Comparison of ENCODE assay signal across 12 cellular contexts in genomic region chr2:226754821-226755536, GRCh38. TPM values are rescaled to one million over a fixed set of nuclear protein-coding genes. Genes with fewer than 3 reads are reported as not detected.
DNase-seq lines count a peak whose midpoint lies in the region; ATAC-seq, FAIRE-seq and TF ChIP-seq lines count a peak whose summit lies in the region.
"Had no signal": no experiment of that assay in that cellular context is flagged by ENCODE, and none has a peak within 500 bp of the region (broad histone marks: within the 10 kb centered on the region; RNA-seq: fewer than 3 reads in every experiment).

No MANE protein-coding gene starts in this region.

- TF ChIP-seq CTCF in A549 (IDR thresholded peaks at IDR 0.05) = no peak
- no peak for TF ChIP-seq CTCF in IMR-90 (conservative IDR thresholded peaks at IDR 0.05; ENCODE audit: low read depth, low read length)
- TF ChIP-seq CTCF in neural progenitor cell (IDR thresholded peaks at IDR 0.05) = no peak
- TF ChIP-seq CTCF in tibial nerve (IDR thresholded peaks at IDR 0.05) = no peak

- peak overlapping the region; percentile 62; the same call in 1 of the 2 replicates for H4K5ac ChIP-seq in IMR-90 (ENCODE audit: low read depth, low read length)

- peaks cover 42% of the 10 kb centered on the region for H3K36me3 Mint-ChIP-seq in neural progenitor cell

- H2BK20ac ChIP-seq in IMR-90 (ENCODE audit: low read depth, low read length) = peak overlapping the region; percentile 66

- H3K4me3 ChIP-seq in A549 (no peak overlapping the region; the same call in 2 of the 3 replicates), IMR-90 (ENCODE audit: insufficient read depth, low read depth, low read length) (peak overlapping the region; percentile 4; the same call in 1 of the 2 replicates), endocrine pancreas (ENCODE audit: control insufficient read depth, insufficient read depth, low read length) (peak overlapping the region; percentile 18), neural progenitor cell (no peak overlapping the region), tibial nerve (no peak overlapping the region)
- H3K4me3 ChIP-seq: thyroid gland had no signal

- WGBS in A549 (ENCODE audit: missing lambda C conversion rate) = 5% methylated on average over 8 of the region's 8 CpGs
- no CpG with 5 or more reads among the region's 8 CpGs for WGBS in IMR-90 (ENCODE audit: extremely low coverage in 2 of 2, insufficient read length in 1 of 2), 2 experiments
- WGBS in tibial nerve, 2 donors = 42 to 55% methylated on average over 8 of the region's 8 CpGs

- H3K4ac ChIP-seq in IMR-90 (ENCODE audit: low read depth, low read length) = peak overlapping the region; percentile 44; the same call in 1 of the 2 replicates

- peak overlapping the region; percentile 91 for H2BK5ac ChIP-seq in IMR-90 (ENCODE audit: low read depth, low read length, poor library complexity, severe bottlenecking)

- TF ChIP-seq EP300 in A549 (IDR thresholded peaks at IDR 0.05) (no peak), tibial nerve (IDR thresholded peaks at IDR 0.05) (no peak)

- peak overlapping the region; percentile 70 for H2BK120ac ChIP-seq in IMR-90 (ENCODE audit: low read depth, low read length)

- H3K36me3 ChIP-seq in IMR-90 (ENCODE audit: control insufficient read depth, insufficient read depth, low read length) = peaks cover 7% of the 10 kb centered on the region
- H3K36me3 ChIP-seq in endocrine pancreas (ENCODE audit: control insufficient read depth, insufficient read depth, low read length) = no peaks in the 10 kb centered on the region
- no peaks in the 10 kb centered on the region for H3K36me3 ChIP-seq in neural progenitor cell
- no peaks in the 10 kb centered on the region for H3K36me3 ChIP-seq in tibial nerve
- H3K36me3 ChIP-seq: thyroid gland had no signal

- H3K9me3 Mint-ChIP-seq in neural progenitor cell = peaks cover 11% of the 10 kb centered on the region
- H3K9me3 Mint-ChIP-seq: activated CD4-positive, alpha-beta T cell treated with anti-CD3 and anti-CD28 coated beads, Interleukin-2, amount 10 ng/mL, durations not matched to agents 24 days and 14 days had no signal

- H3K27me3 Mint-ChIP-seq in neural progenitor cell (ENCODE audit: insufficient read depth, low read depth) = peaks cover 4% of the 10 kb centered on the region
- H3K27me3 Mint-ChIP-seq: activated CD4-positive, alpha-beta T cell treated with anti-CD3 and anti-CD28 coated beads, Interleukin-2, amount 10 ng/mL, durations not matched to agents 24 days and 14 days; T-helper 17 cell had no signal

- TSS peak; percentile 4 for BruUV-seq in IMR-90 (replicated peaks; lab: Mats Ljungman, UMichigan)

- H3K27me3 ChIP-seq in IMR-90 (ENCODE audit: control insufficient read depth, insufficient read depth, low read length) (no peaks in the 10 kb centered on the region), endocrine pancreas (ENCODE audit: control insufficient read depth, insufficient read depth, low read length) (no peaks in the 10 kb centered on the region), neural progenitor cell (no peaks in the 10 kb centered on the region), tibial nerve (no peaks in the 10 kb centered on the region)
- H3K27me3 ChIP-seq: thyroid gland had no signal

- H3K56ac ChIP-seq in IMR-90 (ENCODE audit: extremely low read depth, insufficient read depth, low read length) = peak overlapping the region; percentile 93

- peak overlapping the region; percentile 46; the same call in 1 of the 2 replicates for H3K23ac ChIP-seq in IMR-90 (ENCODE audit: low read depth, low read length)

- H2AK5ac ChIP-seq in IMR-90 (ENCODE audit: low read depth, low read length) = peak overlapping the region; percentile 5

- H3K9me3 ChIP-seq in A549 (no peaks in the 10 kb centered on the region), IMR-90 (ENCODE audit: control insufficient read depth, insufficient read depth, low read length) (no peaks in the 10 kb centered on the region), endocrine pancreas (ENCODE audit: control insufficient read depth, low read length) (no peaks in the 10 kb centered on the region), neural progenitor cell (ENCODE audit: low read depth) (no peaks in the 10 kb centered on the region), tibial nerve (no peaks in the 10 kb centered on the region)
- H3K9me3 ChIP-seq: thyroid gland had no signal

- H2AK9ac ChIP-seq in IMR-90 (replicated peaks; ENCODE audit: low read depth, low read length, poor library complexity) = no peak overlapping the region

- H4K8ac ChIP-seq in IMR-90 (ENCODE audit: low read depth in 2 of 2, low read length in 2 of 2) = peak overlapping the region; percentile 29 to 85; a peak in 3 of 4 replicates

- peaks cover 14% of the 10 kb centered on the region; the same call in 1 of the 2 replicates for H4K20me1 ChIP-seq in IMR-90 (ENCODE audit: insufficient read depth, low read length)
- no peaks in the 10 kb centered on the region for H4K20me1 ChIP-seq in neural progenitor cell (ENCODE audit: low read depth)

- peak overlapping the region; percentile 64; the same call in 1 of the 2 replicates for H4K91ac ChIP-seq in IMR-90 (ENCODE audit: insufficient read depth, low read depth, low read length)

- FAIRE-seq in A549 (lab: Jason Lieb, UNC) = no peak

- H3K4me3 Mint-ChIP-seq in neural progenitor cell = no peak overlapping the region
- H3K4me3 Mint-ChIP-seq: activated CD4-positive, alpha-beta T cell treated with anti-CD3 and anti-CD28 coated beads, Interleukin-2, amount 10 ng/mL, durations not matched to agents 24 days and 14 days; T-helper 17 cell had no signal

- no peak overlapping the region for H2AFZ ChIP-seq in IMR-90 (replicated peaks; ENCODE audit: low read length, poor library complexity)
- H2AFZ ChIP-seq in neural progenitor cell (replicated peaks) = no peak overlapping the region

- H3K4me2 ChIP-seq in A549 (peak overlapping the region; percentile 78), IMR-90 (ENCODE audit: low read depth, low read length) (peak overlapping the region; percentile 86), neural progenitor cell (no peak overlapping the region)

- DNase-seq in A549 (ENCODE audit: low read depth in 1 of 2, low spot score in 1 of 2) (no peak), IMR-90 (peak; percentile 91), neural progenitor cell (ENCODE audit: low spot score) (no peak), tibial nerve (ENCODE audit: low spot score in 2 of 2) (no peak)
- DNase-seq: activated CD4-positive, alpha-beta T cell treated with anti-CD3 and anti-CD28 coated beads, Interleukin-2, amount 10 ng/mL, durations not matched to agents 24 days and 14 days; KBM-7; T-helper 17 cell; thyroid gland had no signal

- H3K9ac ChIP-seq in IMR-90 (ENCODE audit: low read depth, low read length) (peak overlapping the region; percentile 71; the same call in 1 of the 2 replicates), endocrine pancreas (ENCODE audit: control insufficient read depth, insufficient read depth, low read length) (no peak overlapping the region), neural progenitor cell (peak overlapping the region; percentile 15)

- H3F3A ChIP-seq in neural progenitor cell (ENCODE audit: low read depth) = no peaks in the 10 kb centered on the region

- dilution Hi-C loops in IMR-90 (cut with HindIII; ENCODE audit: low sequenced_read_pairs, unreplicated experiment) = no loop called here

- peaks cover 11% of the 10 kb centered on the region for H3K9me1 ChIP-seq in IMR-90 (ENCODE audit: insufficient read depth, low read length)

- H3K27ac ChIP-seq in A549 = peak overlapping the region; percentile 77 to 81
- peak overlapping the region; percentile 93 for H3K27ac ChIP-seq in IMR-90 (ENCODE audit: insufficient read depth, low read length)
- no peak overlapping the region for H3K27ac ChIP-seq in neural progenitor cell
- H3K27ac ChIP-seq in tibial nerve = peak overlapping the region in 1 of 4 donors; percentile 29

- intact Hi-C loops in IMR-90 (cut with micrococcal nuclease) = loop anchor here (5.0 kb wide), 1 partner anchor 37 kb away; no protein-coding TSS in a partner anchor

- in situ Hi-C loops in IMR-90 (cut with MboI; ENCODE audit: low sequenced_read_pairs) = no loop called here

- POLR2A ChIA-PET in A549 (lab: Yijun Ruan, JAX) (interaction anchor here (0.9 to 1.4 kb wide), 4 partner anchors 37 to 636 kb away, joined by 3 read pairs; partner anchors contain the start of gene IRS1), IMR-90 (lab: Charles Lee; ENCODE audit: unreplicated experiment) (interaction anchor here (0.6 to 1.4 kb wide), 3 partner anchors 42 to 567 kb away, joined by 3 to 10 read pairs (median 4); no protein-coding TSS in a partner anchor)

- CTCF ChIA-PET in A549 (lab: Yijun Ruan, JAX) = interaction anchor here (0.6 to 3.4 kb wide), 5 partner anchors 9 to 102 kb away, joined by 3 to 9 read pairs (median 3); no protein-coding TSS in a partner anchor
- CTCF ChIA-PET in IMR-90 (lab: Yijun Ruan, JAX) = interaction anchor here (0.5 to 1.5 kb wide), 5 partner anchors 9 to 1084 kb away, joined by 3 read pairs; no protein-coding TSS in a partner anchor

- H3K4me1 ChIP-seq in A549 = peaks cover 63% of the 10 kb centered on the region
- peaks cover 25% of the 10 kb centered on the region for H3K4me1 ChIP-seq in IMR-90 (ENCODE audit: control insufficient read depth, insufficient read depth, low read length)
- H3K4me1 ChIP-seq in endocrine pancreas (ENCODE audit: control insufficient read depth, insufficient read depth, low read length) = peaks cover 15% of the 10 kb centered on the region
- peaks cover 11% of the 10 kb centered on the region for H3K4me1 ChIP-seq in neural progenitor cell
- peaks cover 0 to 25% (median 4%) of the 10 kb centered on the region in 4 donors for H3K4me1 ChIP-seq in tibial nerve

- peaks cover 4 to 51% of the 10 kb centered on the region in 2 experiments; a peak in 3 of 4 replicates for H3K79me1 ChIP-seq in IMR-90 (ENCODE audit: low read depth in 1 of 2, low read length in 2 of 2)

- H3K27ac Mint-ChIP-seq in neural progenitor cell = no peak overlapping the region
- H3K27ac Mint-ChIP-seq: activated CD4-positive, alpha-beta T cell treated with anti-CD3 and anti-CD28 coated beads, Interleukin-2, amount 10 ng/mL, durations not matched to agents 24 days and 14 days; T-helper 17 cell had no signal

- TF ChIP-seq POLR2A in A549 (IDR thresholded peaks at IDR 0.05; ENCODE audit: low read length) (no peak), IMR-90 (IDR thresholded peaks at IDR 0.05; ENCODE audit: low read depth, low read length) (no peak), tibial nerve (IDR thresholded peaks at IDR 0.05) (no peak)

- H3K79me2 ChIP-seq in neural progenitor cell (ENCODE audit: low read depth) = peaks cover 20% of the 10 kb centered on the region

- ATAC-seq in A549 = peak in 1 of 2 experiments; percentile 22; a peak in 2 of 6 replicates
- peak; percentile 56 for ATAC-seq in IMR-90 (ENCODE audit: low read depth)
- ATAC-seq in GM21576 (IDR thresholded peaks at IDR 0.05; ENCODE audit: unreplicated experiment) = no peak
- no peak for ATAC-seq in GM21528 (IDR thresholded peaks at IDR 0.05; ENCODE audit: low FRiP score, unreplicated experiment)
- ATAC-seq in HG03139 (IDR thresholded peaks at IDR 0.05; ENCODE audit: unreplicated experiment) = no peak
- ATAC-seq: T-helper 17 cell had no signal

- H3K18ac ChIP-seq in IMR-90 (ENCODE audit: low read depth, low read length) = peak overlapping the region; percentile 74

- TF ChIP-seq RAD21 in A549 (conservative IDR thresholded peaks at IDR 0.05 in 1 of 2, IDR thresholded peaks at IDR 0.05 in 1 of 2) (peak in 1 of 2 experiments; percentile 5; a peak in 1 of 5 replicates), IMR-90 (IDR thresholded peaks at IDR 0.05; ENCODE audit: low read length) (no peak)

- H3K4me1 Mint-ChIP-seq in neural progenitor cell = peaks cover 22% of the 10 kb centered on the region
- H3K4me1 Mint-ChIP-seq: T-helper 17 cell had no signal

- peak overlapping the region; percentile 20; the same call in 1 of the 2 replicates for H3K14ac ChIP-seq in IMR-90 (replicated peaks; ENCODE audit: low read depth, low read length)

- peak overlapping the region; percentile 51; the same call in 1 of the 3 replicates for H2BK15ac ChIP-seq in IMR-90 (ENCODE audit: low read depth, low read length)

RNA-seq across cellular contexts. Expression of gene IRS1, which starts 44.6 kb away (rescaled TPM):
- 10.4 and 12.9 TPM in 2 replicates for polyA plus RNA-seq in A549 (2011; rRNA removed)
- 13.4 and 20.3 TPM in 2 replicates for polyA plus RNA-seq in A549 (2012; cell fraction: cytosol; rRNA removed)
- polyA plus RNA-seq in A549 (2012; cell fraction: nucleus; rRNA removed) = 15.9 and 22.7 TPM in 2 replicates
- 13.1 to 15.6 TPM (median 13.9 TPM) in 3 replicates for polyA plus RNA-seq in A549 (2017; fragmentation: RNase III; extraction: RNeasy Plus Mini Kit Qiagen cat#74134 plus additional on column Dnase treatment)
- 22.6 and 23.6 TPM in 2 replicates for polyA minus RNA-seq in A549 (2011; rRNA and poly(A)+ RNA removed)
- total RNA-seq in IMR-90 (2012; rRNA removed) = 21.1 and 29.4 TPM in 2 replicates
- 37.1 and 44.5 TPM in 2 replicates for polyA plus RNA-seq in IMR-90 (2012; rRNA removed)
- 15.4 and 40.6 TPM in 2 replicates for polyA plus RNA-seq in IMR-90 (2012; cell fraction: cytosol; rRNA removed)
- 20.3 and 39.6 TPM in 2 replicates for polyA plus RNA-seq in IMR-90 (2012; cell fraction: nucleus; rRNA removed; ENCODE audit: low replicate concordance)
- 8.4 and 13.0 TPM in 2 replicates for total RNA-seq in neural progenitor cell (ENCODE audit: low replicate concordance)
- total RNA-seq in tibial nerve = 10 to 100 TPM in 3 of 4 donors, 1 to 10 TPM in 1; 9.4 to 11.7 (median 11.2) TPM

Comparison
In these comparisons a context has a peak if more than half of its experiments do, and no peak if none do; other contexts are left out.
1. H3K4me3 ChIP-seq: peak in IMR-90 (single experiment) and endocrine pancreas (single experiment); none in A549 (single experiment), neural progenitor cell (single experiment) and tibial nerve (0 of 4).